Comparison of ENCODE assay signal across 1 cellular context in the genomic region with DNA sequence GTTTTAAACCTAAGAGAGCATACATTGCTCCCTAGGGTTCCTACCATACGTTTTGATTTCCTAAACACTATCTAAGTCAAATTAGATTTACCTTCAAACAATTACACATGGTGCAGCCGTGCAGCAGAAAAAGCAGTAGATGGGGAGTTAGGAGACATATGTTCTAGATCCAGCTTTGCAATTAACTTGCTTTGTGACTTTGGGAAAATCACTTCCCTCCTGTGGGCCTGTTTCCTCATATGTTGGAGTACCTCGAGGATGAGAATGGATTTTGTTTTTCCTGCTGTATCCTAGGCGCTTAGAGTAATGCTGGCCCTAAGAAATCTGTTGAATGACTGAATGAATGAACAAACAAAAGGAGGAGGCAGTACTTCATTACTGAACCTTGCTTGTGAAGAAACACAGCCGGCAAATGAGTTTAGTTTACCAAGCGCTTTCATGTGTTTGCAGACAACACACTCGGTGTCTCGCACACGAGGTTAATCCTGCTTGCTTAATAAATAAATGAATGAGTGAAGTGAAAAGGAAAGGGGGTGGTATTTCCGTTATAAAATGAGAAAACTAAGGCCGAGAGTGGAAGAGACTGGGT.
TF ChIP-seq lines count a peak whose summit lies in the region.

No MANE protein-coding gene starts in this region.

TF ChIP-seq in IMR-90, 13 proteins besides CTCF, POLR2A, EP300 and RAD21:
- no peak for TF ChIP-seq MAFK (IDR thresholded peaks at IDR 0.05; ENCODE audit: low read depth, low read length)
- no peak for TF ChIP-seq NFE2L2 (IDR thresholded peaks at IDR 0.05; ENCODE audit: low read depth, low read length)
- TF ChIP-seq, protein P1, sequence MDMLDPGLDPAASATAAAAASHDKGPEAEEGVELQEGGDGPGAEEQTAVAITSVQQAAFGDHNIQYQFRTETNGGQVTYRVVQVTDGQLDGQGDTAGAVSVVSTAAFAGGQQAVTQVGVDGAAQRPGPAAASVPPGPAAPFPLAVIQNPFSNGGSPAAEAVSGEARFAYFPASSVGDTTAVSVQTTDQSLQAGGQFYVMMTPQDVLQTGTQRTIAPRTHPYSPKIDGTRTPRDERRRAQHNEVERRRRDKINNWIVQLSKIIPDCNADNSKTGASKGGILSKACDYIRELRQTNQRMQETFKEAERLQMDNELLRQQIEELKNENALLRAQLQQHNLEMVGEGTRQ (IDR thresholded peaks at IDR 0.05; ENCODE audit: low read depth, low read length): no peak
- TF ChIP-seq CHD1 (IDR thresholded peaks at IDR 0.05; ENCODE audit: low read depth, low read length): no peak
- no peak for TF ChIP-seq SMC3 (IDR thresholded peaks at IDR 0.05; ENCODE audit: low read depth, low read length)
- TF ChIP-seq BHLHE40 (IDR thresholded peaks at IDR 0.05; ENCODE audit: low read depth, low read length): no peak
- TF ChIP-seq RFX5 (IDR thresholded peaks at IDR 0.05; ENCODE audit: low read depth, low read length): no peak
- no peak for TF ChIP-seq FOS (IDR thresholded peaks at IDR 0.05; ENCODE audit: low read depth, low read length)
- TF ChIP-seq RCOR1 (IDR thresholded peaks at IDR 0.05; ENCODE audit: insufficient replicate concordance, low read length): no peak
- no peak for TF ChIP-seq CEBPB (IDR thresholded peaks at IDR 0.05; ENCODE audit: low read depth, low read length)
- no peak for TF ChIP-seq MXI1 (IDR thresholded peaks at IDR 0.05; ENCODE audit: borderline replicate concordance, low read depth, low read length)
TF ChIP-seq in IMR-90: peak in this region for 0.
